ENCODE assay signal across 16 cellular contexts in the genomic region with DNA sequence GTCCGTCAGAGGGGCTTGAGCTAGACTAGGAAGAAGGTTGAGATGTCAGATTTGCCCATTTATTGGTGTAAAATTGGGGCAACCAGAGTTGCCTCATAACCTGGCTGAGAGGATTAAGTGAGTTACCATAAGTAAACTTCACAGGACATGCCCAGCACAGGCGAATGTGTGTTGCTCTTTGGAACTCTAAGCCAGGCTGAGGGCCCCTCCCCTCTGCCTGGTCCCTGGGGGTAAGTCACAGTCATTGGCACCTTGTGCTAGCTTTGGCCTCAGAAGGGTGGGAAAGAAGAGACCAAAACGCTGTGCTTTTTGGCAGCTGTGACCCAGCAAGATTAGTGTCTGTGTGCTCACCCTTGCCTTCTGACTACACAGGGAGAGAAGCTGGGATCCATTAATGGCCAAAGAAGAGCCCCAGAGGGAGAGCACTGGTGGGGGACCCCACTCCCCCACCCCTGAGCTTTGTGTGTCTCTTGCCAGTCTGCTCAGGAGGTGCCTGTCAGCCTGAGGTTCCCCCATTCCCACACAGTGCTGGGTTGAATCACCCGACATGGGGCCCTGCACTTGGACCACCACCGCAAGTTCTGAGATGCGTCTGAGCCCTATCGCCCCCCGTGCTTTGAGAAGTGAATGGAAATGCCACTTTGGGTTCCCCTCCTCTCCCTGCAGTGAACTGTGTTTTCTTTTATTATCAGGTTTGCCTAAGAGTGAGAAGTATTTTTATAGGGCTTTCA.
DNase-seq lines count a peak whose midpoint lies in the region; ATAC-seq, FAIRE-seq and TF ChIP-seq lines count a peak whose summit lies in the region.
"Had no signal": no experiment of that assay in that cellular context is flagged by ENCODE, and none has a peak within 500 bp of the region (broad histone marks: within the 10 kb centered on the region; RNA-seq: fewer than 3 reads in every experiment).

No MANE protein-coding gene starts in this region.

- H3K27me3 ChIP-seq in rectal smooth muscle tissue (ENCODE audit: control insufficient read depth, insufficient read depth, low read length) (no peaks in the 10 kb centered on the region), gastrocnemius medialis (no peaks in the 10 kb centered on the region)

- intact Hi-C loops in left ventricle myocardium superior (cut with micrococcal nuclease), result no loop called here
- intact Hi-C loops in gastrocnemius medialis (cut with DNase I; ENCODE audit: low total_unique reads), result no loop called here

- no peak overlapping the region for H3K9ac ChIP-seq in rectal smooth muscle tissue (ENCODE audit: low read length)

- peak; percentile 30 for FAIRE-seq in urothelium cell line (lab: Jason Lieb, UNC)
- FAIRE-seq: H1 had no signal

- in situ Hi-C loops in gastrocnemius medialis (cut with MboI; ENCODE audit: low sequenced_read_pairs in 4 of 4), result no loop called here

- H3K9me3 ChIP-seq in gastrocnemius medialis, result no peaks in the 10 kb centered on the region

- no peaks in the 10 kb centered on the region for H3K36me3 ChIP-seq in rectal smooth muscle tissue (ENCODE audit: control insufficient read depth, insufficient read depth, low read length)
- no peaks in the 10 kb centered on the region for H3K36me3 ChIP-seq in gastrocnemius medialis

- H3K27ac ChIP-seq in coronary artery (peak overlapping the region; percentile 26 to 61), rectal smooth muscle tissue (ENCODE audit: low read depth, low read length) (peak overlapping the region; percentile 83), gastrocnemius medialis (no peak overlapping the region)

- ATAC-seq in left ventricle myocardium superior, result peak; percentile 26
- ATAC-seq in gastrocnemius medialis, result no peak
- ATAC-seq: PC-3 had no signal

- peak; percentile 77 for DNase-seq in coronary artery (ENCODE audit: low spot score)
- DNase-seq in left ventricle myocardium superior, result no peak
- no peak for DNase-seq in urothelium cell line (ENCODE audit: low spot score)
- no peak for DNase-seq in effector CD4-positive, alpha-beta T cell
- no peak for DNase-seq in NCI-H2171 (lab: John Stamatoyannopoulos, UW)
- DNase-seq in gastrocnemius medialis, result no peak
- DNase-seq: CD4-positive, alpha-beta T cell; EL; MV-4-11; NCI-H1417; NCI-H187 treated with DMSO at 0.1 percent for 48 hours; NCI-H446 treated with DMSO at 0.1 percent for 48 hours; NCI-H748 treated with DMSO at 0.1 percent for 48 hours; PC-3 had no signal

- H3K4me1 ChIP-seq in rectal smooth muscle tissue (ENCODE audit: control insufficient read depth, insufficient read depth, low read length) (peaks cover 32% of the 10 kb centered on the region), gastrocnemius medialis (no peaks in the 10 kb centered on the region)

- no peak for TF ChIP-seq POLR2A in gastrocnemius medialis (IDR thresholded peaks at IDR 0.05)

- H3K4me3 ChIP-seq in coronary artery (no peak overlapping the region), rectal smooth muscle tissue (ENCODE audit: low read length) (no peak overlapping the region), gastrocnemius medialis (no peak overlapping the region)

- TF ChIP-seq CTCF in coronary artery (IDR thresholded peaks at IDR 0.05) (no peak), gastrocnemius medialis (IDR thresholded peaks at IDR 0.05 in 4 of 5, conservative IDR thresholded peaks at IDR 0.05 in 1 of 5) (no peak)

Comparison
In these comparisons a context has a peak if more than half of its experiments do, and no peak if none do; other contexts are left out.
1. H3K27ac ChIP-seq: peak in coronary artery (2 of 2) and rectal smooth muscle tissue (single experiment); none in gastrocnemius medialis (0 of 4).